8 cellular contexts compared by ENCODE assay signal in the genomic region with DNA sequence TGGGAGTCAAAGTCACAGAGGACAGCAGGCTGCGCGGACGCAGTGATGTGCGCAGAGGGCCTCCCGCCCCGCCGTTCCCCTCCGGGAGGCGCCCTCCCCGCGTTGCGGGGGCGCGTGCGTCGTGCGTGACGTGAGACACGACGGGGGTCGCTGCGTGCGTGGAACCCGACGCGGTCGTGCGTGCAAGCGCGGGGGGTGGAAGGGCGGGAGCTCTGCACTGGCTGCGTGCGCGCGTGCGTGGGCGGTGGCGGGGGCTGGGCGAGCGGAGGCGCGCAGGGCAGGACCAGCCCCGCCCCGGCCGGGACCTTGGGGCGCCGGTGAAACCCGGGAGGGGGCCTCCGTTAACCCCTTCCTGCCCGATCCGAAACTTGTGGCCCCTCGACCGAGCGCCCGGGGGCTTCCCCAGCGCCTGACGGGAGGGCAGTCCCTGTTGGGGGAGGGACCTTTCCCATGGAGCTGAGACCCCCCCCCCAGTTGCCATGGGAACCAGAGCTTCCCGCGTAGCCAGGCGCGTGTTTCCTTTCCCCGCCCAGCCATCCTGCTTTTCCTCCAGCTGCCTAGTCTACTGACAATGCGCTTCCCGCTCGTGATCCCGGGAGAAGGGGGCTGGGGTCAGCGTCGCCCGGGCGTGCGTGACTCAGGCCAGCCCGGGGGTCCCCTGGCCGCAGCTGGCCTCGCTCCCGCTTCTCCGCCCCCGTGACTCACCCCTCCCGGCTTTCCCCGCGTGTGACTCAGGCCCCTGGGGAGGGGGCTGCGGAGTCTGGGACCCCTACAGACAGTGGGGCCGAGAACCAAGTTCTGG. TPM values are rescaled to one million over a fixed set of nuclear protein-coding genes. Genes with fewer than 3 reads are reported as not detected.
A peak's percentile ranks its signal among the peaks of the same experiment; 100 is the strongest.
DNase-seq lines count a peak whose midpoint lies in the region; ATAC-seq and TF ChIP-seq lines count a peak whose summit lies in the region.

No MANE protein-coding gene starts in this region.

- no peaks in the 10 kb centered on the region for H3K79me2 ChIP-seq in parathyroid adenoma

- H3K36me3 Mint-ChIP-seq in activated naive CD4-positive, alpha-beta T cell treated with anti-CD3 and anti-CD28 coated beads, Interleukin-2, amount 50 U/mL, for 72 hours = peaks cover 0 to 5% of the 10 kb centered on the region in 2 donors

- H3K27ac ChIP-seq in AG04450 (ENCODE audit: low read depth, low read length) = peak overlapping the region; percentile 83
- peak overlapping the region; percentile 93 for H3K27ac ChIP-seq in SK-N-MC
- peak overlapping the region; percentile 100 for H3K27ac ChIP-seq in parathyroid adenoma
- H3K27ac ChIP-seq in thyroid gland = peak overlapping the region; percentile 96 to 99 (median 96)

- H3K4me3 ChIP-seq in AG04450 (ENCODE audit: low read depth, low read length) = peak overlapping the region; percentile 57
- H3K4me3 ChIP-seq in SK-N-MC = peak overlapping the region; percentile 84
- peak overlapping the region; percentile 64 for H3K4me3 ChIP-seq in parathyroid adenoma (ENCODE audit: low read depth, low read length)
- peak overlapping the region in 2 of 3 donors; percentile 10 to 46 for H3K4me3 ChIP-seq in thyroid gland (replicated peaks in 1 of 3)

- no peaks in the 10 kb centered on the region for H3K27me3 ChIP-seq in AG04450 (ENCODE audit: control insufficient read depth, insufficient read depth, low read length)
- H3K27me3 ChIP-seq in parathyroid adenoma (ENCODE audit: control insufficient read depth, insufficient read depth, low read length) = no peaks in the 10 kb centered on the region
- no peaks in the 10 kb centered on the region for H3K27me3 ChIP-seq in thyroid gland

- ATAC-seq in GM18909 (IDR thresholded peaks at IDR 0.05; ENCODE audit: poor library complexity, unreplicated experiment) (peak; percentile 40), Right ventricle myocardium superior (ENCODE audit: poor library complexity) (peak; percentile 76)
- peak; percentile 53 to 63 for ATAC-seq in activated naive CD4-positive, alpha-beta T cell treated with anti-CD3 and anti-CD28 coated beads, Interleukin-2, amount 50 U/mL, for 72 hours

- H2AFZ ChIP-seq in parathyroid adenoma = peak overlapping the region; percentile 74

- TF ChIP-seq CTCF in AG04450 (IDR thresholded peaks at IDR 0.05; ENCODE audit: low read depth, low read length) (no peak), parathyroid adenoma (IDR thresholded peaks at IDR 0.05) (peak; percentile 31), thyroid gland (IDR thresholded peaks at IDR 0.05) (peak in 2 of 6 experiments; percentile 0 to 13)

- H3K27ac Mint-ChIP-seq in activated naive CD4-positive, alpha-beta T cell treated with anti-CD3 and anti-CD28 coated beads, Interleukin-2, amount 50 U/mL, for 72 hours = peak overlapping the region in 1 of 2 donors; percentile 96

- peak overlapping the region; percentile 73 for H3K9ac ChIP-seq in SK-N-MC (ENCODE audit: insufficient read length)
- H3K9ac ChIP-seq in parathyroid adenoma = peak overlapping the region; percentile 75

- H3K4me2 ChIP-seq in parathyroid adenoma (ENCODE audit: low read length) = peak overlapping the region; percentile 94

- 0 to 4% methylated on average over 4 to 9 of the region's 82 CpGs for WGBS in thyroid gland, 2 donors

- H3K9me3 Mint-ChIP-seq in activated naive CD4-positive, alpha-beta T cell treated with anti-CD3 and anti-CD28 coated beads, Interleukin-2, amount 50 U/mL, for 72 hours = no peaks in the 10 kb centered on the region

- POLR2A ChIA-PET in AG04450 (lab: Yijun Ruan, JAX) = interaction anchor here (1.0 to 1.6 kb wide), 2 partner anchors 9 to 24 kb away, joined by 4 to 75 read pairs; partner anchors contain the start of genes JUNB and RNASEH2A

- H3K4me1 ChIP-seq in parathyroid adenoma (peaks cover 59% of the 10 kb centered on the region), thyroid gland (peaks cover 56 to 73% of the 10 kb centered on the region in 2 donors)

- peak; percentile 49 to 61 for TF ChIP-seq POLR2A in thyroid gland (IDR thresholded peaks at IDR 0.05)

- CTCF ChIA-PET in AG04450 (lab: Charles Lee) = interaction anchor here (0.9 to 1.9 kb wide), 4 partner anchors 16 to 22 kb away, joined by 3 to 6 read pairs (median 4); no protein-coding TSS in a partner anchor

- H3K36me3 ChIP-seq in SK-N-MC (ENCODE audit: insufficient read depth, low read length) (no peaks in the 10 kb centered on the region), parathyroid adenoma (ENCODE audit: control insufficient read depth, insufficient read depth, low read length) (no peaks in the 10 kb centered on the region), thyroid gland (no peaks in the 10 kb centered on the region)

- DNase-seq in AG04450 (ENCODE audit: low read depth, low spot score) = no peak
- DNase-seq in KBM-7 = peak; percentile 77
- no peak for DNase-seq in SK-N-MC (ENCODE audit: low read depth, low spot score)
- peak; percentile 91 to 96 for DNase-seq in activated naive CD4-positive, alpha-beta T cell treated with anti-CD3 and anti-CD28 coated beads, Interleukin-2, amount 50 U/mL, for 72 hours (ENCODE audit: low spot score in 2 of 2)
- DNase-seq in Right ventricle myocardium superior = peak; percentile 95
- DNase-seq in thyroid gland = peak; percentile 84 to 85

- intact Hi-C loops in Right ventricle myocardium superior (cut with DNase I) (no loop called here), thyroid gland (cut with DNase I) (no loop called here)

- in situ Hi-C loops in KBM-7 (cut with MboI; ENCODE audit: low pct_unique_long_range_greater_than_20kb, low sequenced_read_pairs) = no loop called here

- H3K9me3 ChIP-seq in AG04450 (ENCODE audit: control insufficient read depth, insufficient read depth, low read length) = no peaks in the 10 kb centered on the region; the same call in 1 of the 2 replicates
- H3K9me3 ChIP-seq in SK-N-MC (ENCODE audit: low read depth, low read length) = no peaks in the 10 kb centered on the region
- H3K9me3 ChIP-seq in parathyroid adenoma (ENCODE audit: control insufficient read depth, low read length) = no peaks in the 10 kb centered on the region
- H3K9me3 ChIP-seq in thyroid gland = no peaks in the 10 kb centered on the region

RNA-seq across cellular contexts. Expression of gene HOOK2, which starts 7.3 kb away (rescaled TPM):
- polyA plus RNA-seq in AG04450 (2011; rRNA removed) = 5.5 and 6.4 TPM in 2 replicates
- 4.7 and 5.7 TPM in 2 replicates for polyA minus RNA-seq in AG04450 (2011; rRNA and poly(A)+ RNA removed)
- total RNA-seq in activated naive CD4-positive, alpha-beta T cell treated with anti-CD3 and anti-CD28 coated beads, Interleukin-2, amount 50 U/mL, for 72 hours = 10 to 100 TPM; 37.9 to 41.5 TPM
- 43.6 TPM for total RNA-seq in Right ventricle myocardium superior
- total RNA-seq in thyroid gland = 100 to 1,000 TPM; 128 to 145 (median 136) TPM

RNA-seq across cellular contexts. Expression of gene JUNB, which starts 8.7 kb away (rescaled TPM):
- 24.1 and 44.3 TPM in 2 replicates for polyA plus RNA-seq in AG04450 (2011; rRNA removed)
- 15.7 and 16.4 TPM in 2 replicates for polyA minus RNA-seq in AG04450 (2011; rRNA and poly(A)+ RNA removed)
- total RNA-seq in activated naive CD4-positive, alpha-beta T cell treated with anti-CD3 and anti-CD28 coated beads, Interleukin-2, amount 50 U/mL, for 72 hours = 100 to 1,000 TPM; 400 to 402 TPM
- total RNA-seq in Right ventricle myocardium superior (23.9 TPM), thyroid gland (100 to 1,000 TPM; 111 to 393 (median 220) TPM)

RNA-seq across cellular contexts. Expression of gene PRDX2, which starts 19.0 kb away (rescaled TPM):
- polyA plus RNA-seq in AG04450 (2011; rRNA removed) = 187 and 237 TPM in 2 replicates
- 146 and 200 TPM in 2 replicates for polyA minus RNA-seq in AG04450 (2011; rRNA and poly(A)+ RNA removed)
- total RNA-seq in activated naive CD4-positive, alpha-beta T cell treated with anti-CD3 and anti-CD28 coated beads, Interleukin-2, amount 50 U/mL, for 72 hours = 100 to 1,000 TPM; 317 to 357 TPM
- total RNA-seq in Right ventricle myocardium superior (684 TPM), thyroid gland (100 to 1,000 TPM; 166 to 496 (median 328) TPM)

RNA-seq across cellular contexts. Expression of gene THSD8, which starts 19.2 kb away (rescaled TPM):
- 1.6 and 2.4 TPM in 2 replicates for polyA plus RNA-seq in AG04450 (2011; rRNA removed)
- polyA minus RNA-seq in AG04450 (2011; rRNA and poly(A)+ RNA removed) = 0.74 TPM in 1 of 2 replicates, not detected in the other
- total RNA-seq in activated naive CD4-positive, alpha-beta T cell treated with anti-CD3 and anti-CD28 coated beads, Interleukin-2, amount 50 U/mL, for 72 hours = 10 to 100 TPM; 39.4 to 42.7 TPM
- total RNA-seq in Right ventricle myocardium superior (1.6 TPM), thyroid gland (under 1 TPM in 1 of 4 donors, not detected in 3; 0.67 TPM)

RNA-seq across cellular contexts. Expression of gene RNASEH2A, which starts 23.8 kb away (rescaled TPM):
- 11.6 and 11.7 TPM in 2 replicates for polyA plus RNA-seq in AG04450 (2011; rRNA removed)
- 15.1 and 18.8 TPM in 2 replicates for polyA minus RNA-seq in AG04450 (2011; rRNA and poly(A)+ RNA removed)
- 10 to 100 TPM; 37.0 to 41.4 TPM for total RNA-seq in activated naive CD4-positive, alpha-beta T cell treated with anti-CD3 and anti-CD28 coated beads, Interleukin-2, amount 50 U/mL, for 72 hours
- total RNA-seq in Right ventricle myocardium superior = 6.3 TPM
- 10 to 100 TPM in 1 of 4 donors, 1 to 10 TPM in 3; 1.5 to 11.8 (median 5.4) TPM for total RNA-seq in thyroid gland

Comparison
In these comparisons a context has a peak if more than half of its experiments do, and no peak if none do; other contexts are left out.
1. DNase-seq: peak in KBM-7 (single experiment), activated naive CD4-positive, alpha-beta T cell treated with anti-CD3 and anti-CD28 coated beads, Interleukin-2, amount 50 U/mL, for 72 hours (2 of 2), Right ventricle myocardium superior (single experiment) and thyroid gland (2 of 2); none in AG04450 (single experiment) and SK-N-MC (single experiment).
2. H3K4me3 ChIP-seq: peak in every context shown above with its lines; median percentile 84 in SK-N-MC; 64 in parathyroid adenoma; 57 in AG04450; 28 in thyroid gland.
3. Peak in every context shown above with its lines, with median percentiles within 50 percentile points of each other: H3K27ac ChIP-seq and ATAC-seq.